ENCODE assay signal across 1 cellular context in the genomic region with DNA sequence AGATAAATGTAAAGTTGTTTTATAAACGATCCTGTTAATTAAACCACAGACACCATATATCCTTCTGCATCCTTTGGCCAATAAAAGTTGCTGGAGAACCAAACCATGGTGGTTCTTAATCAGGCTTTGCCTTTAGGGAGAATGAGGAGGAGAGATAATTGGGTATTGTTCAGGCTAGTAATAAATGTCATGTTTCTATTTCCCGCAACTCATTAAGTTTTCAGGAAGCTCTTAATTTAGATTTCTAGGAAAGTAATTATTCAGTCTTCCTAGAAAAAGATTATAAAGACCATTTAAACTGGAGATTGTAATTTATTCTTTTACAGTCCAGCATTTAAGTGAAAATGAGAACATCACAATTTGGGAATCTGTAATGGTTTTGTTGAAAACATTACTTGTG.
TF ChIP-seq lines count a peak whose summit lies in the region.

No MANE protein-coding gene starts in this region.

TF ChIP-seq in K562, 482 proteins besides CTCF, POLR2A, EP300 and RAD21 (continued from another document):
- TF ChIP-seq, protein P1, sequence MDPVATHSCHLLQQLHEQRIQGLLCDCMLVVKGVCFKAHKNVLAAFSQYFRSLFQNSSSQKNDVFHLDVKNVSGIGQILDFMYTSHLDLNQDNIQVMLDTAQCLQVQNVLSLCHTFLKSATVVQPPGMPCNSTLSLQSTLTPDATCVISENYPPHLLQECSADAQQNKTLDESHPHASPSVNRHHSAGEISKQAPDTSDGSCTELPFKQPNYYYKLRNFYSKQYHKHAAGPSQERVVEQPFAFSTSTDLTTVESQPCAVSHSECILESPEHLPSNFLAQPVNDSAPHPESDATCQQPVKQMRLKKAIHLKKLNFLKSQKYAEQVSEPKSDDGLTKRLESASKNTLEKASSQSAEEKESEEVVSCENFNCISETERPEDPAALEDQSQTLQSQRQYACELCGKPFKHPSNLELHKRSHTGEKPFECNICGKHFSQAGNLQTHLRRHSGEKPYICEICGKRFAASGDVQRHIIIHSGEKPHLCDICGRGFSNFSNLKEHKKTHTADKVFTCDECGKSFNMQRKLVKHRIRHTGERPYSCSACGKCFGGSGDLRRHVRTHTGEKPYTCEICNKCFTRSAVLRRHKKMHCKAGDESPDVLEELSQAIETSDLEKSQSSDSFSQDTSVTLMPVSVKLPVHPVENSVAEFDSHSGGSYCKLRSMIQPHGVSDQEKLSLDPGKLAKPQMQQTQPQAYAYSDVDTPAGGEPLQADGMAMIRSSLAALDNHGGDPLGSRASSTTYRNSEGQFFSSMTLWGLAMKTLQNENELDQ (CRISPR knock-in tag; IDR thresholded peaks at IDR 0.05; ENCODE audit: borderline replicate concordance): no peak
- TF ChIP-seq TCF3 (CRISPR knock-in tag; IDR thresholded peaks at IDR 0.05) (peak; percentile 38; the same call in 1 of the 2 replicates), PML (IDR thresholded peaks at IDR 0.05; ENCODE audit: low read length) (no peak)
